28 cellular contexts compared by ENCODE assay signal in the genomic region with DNA sequence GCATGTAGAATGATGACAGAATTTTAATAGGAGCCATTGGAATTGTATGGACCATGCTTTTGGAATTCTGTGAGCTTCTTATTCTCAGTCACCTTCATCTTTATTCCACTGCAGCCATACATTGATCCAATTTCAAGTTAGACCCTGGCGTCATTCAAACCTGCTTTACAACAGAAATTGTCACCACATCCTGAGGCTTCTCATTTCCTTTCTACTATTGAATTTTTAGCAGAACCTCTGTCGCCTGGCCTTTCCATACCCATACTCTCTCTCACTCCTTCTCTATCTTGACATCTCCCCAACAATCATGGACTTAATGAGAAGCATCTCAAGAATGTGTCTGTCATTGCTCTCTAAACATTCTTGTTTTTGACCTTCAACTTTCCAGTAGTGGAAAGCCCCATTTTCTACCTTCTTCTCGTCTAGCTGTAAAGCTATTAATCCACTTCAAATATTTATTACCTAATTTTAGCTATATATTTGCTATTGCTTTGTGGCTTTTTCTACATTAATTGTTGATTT.
"Had no signal": no experiment of that assay in that cellular context is flagged by ENCODE, and none has a peak within 500 bp of the region (broad histone marks: within the 10 kb centered on the region; RNA-seq: fewer than 3 reads in every experiment).

No MANE protein-coding gene starts in this region.

- FAIRE-seq: endometrium, small intestine had no signal

- H3K4me1 ChIP-seq: body of pancreas, colonic mucosa, esophagus squamous epithelium, uterus had no signal

- H3K36me3 Mint-ChIP-seq: activated naive CD4-positive, alpha-beta T cell treated with anti-CD3 and anti-CD28 coated beads, Interleukin-2, amount 50 U/mL, for 24 hours; naive thymus-derived CD4-positive, alpha-beta T cell; stimulated activated effector memory CD8-positive, alpha-beta T cell treated with anti-CD3 and anti-CD28 coated beads, Interleukin-12 subunit alpha, Interleukin-12 subunit beta, amount 100 ng/mL, for 72 hours had no signal

- H3K27ac Mint-ChIP-seq: activated naive CD4-positive, alpha-beta T cell treated with anti-CD3 and anti-CD28 coated beads, Interleukin-2, amount 50 U/mL, for 24 hours; activated T-helper 2 cell treated with anti-CD3 and anti-CD28 coated beads, Interferon-gamma antibody, Interleukin-2, Interleukin-4, amounts not matched to agents 10 μg/mL and 5 μg/mL and 100 μg/mL, durations not matched to agents 14 hours and 24 hours and 36 hours; naive thymus-derived CD4-positive, alpha-beta T cell; progenitor cell of endocrine pancreas; stimulated activated effector memory CD8-positive, alpha-beta T cell treated with anti-CD3 and anti-CD28 coated beads, Interleukin-12 subunit alpha, Interleukin-12 subunit beta, amount 100 ng/mL, for 72 hours; stimulated activated naive CD8-positive, alpha-beta T cell treated with anti-CD3 and anti-CD28 coated beads, Interleukin-15, Interleukin-2, amounts not matched to agents 100 ng/mL and 50 ng/mL, for 24 hours; T-helper 2 cell treated with Interferon-gamma antibody and Interleukin-4, amounts not matched to agents 5 μg/mL and 100 μg/mL, for 36 hours; type B pancreatic cell had no signal

- H3K4me3 Mint-ChIP-seq: activated naive CD4-positive, alpha-beta T cell treated with anti-CD3 and anti-CD28 coated beads, Interleukin-2, amount 50 U/mL, for 24 hours; naive thymus-derived CD4-positive, alpha-beta T cell; stimulated activated effector memory CD8-positive, alpha-beta T cell treated with anti-CD3 and anti-CD28 coated beads, Interleukin-12 subunit alpha, Interleukin-12 subunit beta, amount 100 ng/mL, for 72 hours; stimulated activated naive CD8-positive, alpha-beta T cell treated with anti-CD3 and anti-CD28 coated beads, Interleukin-15, Interleukin-2, amounts not matched to agents 100 ng/mL and 50 ng/mL, for 24 hours; T-helper 2 cell treated with Interferon-gamma antibody and Interleukin-4, amounts not matched to agents 5 μg/mL and 100 μg/mL, for 36 hours; type B pancreatic cell had no signal

- H3K9me3 Mint-ChIP-seq: activated naive CD4-positive, alpha-beta T cell treated with anti-CD3 and anti-CD28 coated beads, Interleukin-2, amount 50 U/mL, for 24 hours; activated T-helper 2 cell treated with anti-CD3 and anti-CD28 coated beads, Interferon-gamma antibody, Interleukin-2, Interleukin-4, amounts not matched to agents 10 μg/mL and 5 μg/mL and 100 μg/mL, durations not matched to agents 14 hours and 24 hours and 36 hours; stimulated activated effector memory CD8-positive, alpha-beta T cell treated with anti-CD3 and anti-CD28 coated beads, Interleukin-12 subunit alpha, Interleukin-12 subunit beta, amount 100 ng/mL, for 72 hours; stimulated activated naive CD8-positive, alpha-beta T cell treated with anti-CD3 and anti-CD28 coated beads, Interleukin-15, Interleukin-2, amounts not matched to agents 100 ng/mL and 50 ng/mL, for 24 hours; T-helper 2 cell treated with Interferon-gamma antibody and Interleukin-4, amounts not matched to agents 5 μg/mL and 100 μg/mL, for 36 hours had no signal

- H3K9me3 ChIP-seq: body of pancreas, colonic mucosa, esophagus squamous epithelium, ovary, uterus had no signal

- H3K27me3 ChIP-seq: body of pancreas, colonic mucosa, ovary, uterus had no signal

- ATAC-seq: body of pancreas; left cardiac atrium; left ventricle myocardium superior; naive thymus-derived CD4-positive, alpha-beta T cell; sciatic nerve; stimulated activated effector memory CD8-positive, alpha-beta T cell treated with anti-CD3 and anti-CD28 coated beads, Interleukin-12 subunit alpha, Interleukin-12 subunit beta, amount 100 ng/mL, for 72 hours had no signal

- H3K27ac ChIP-seq: body of pancreas, colonic mucosa, epithelial cell of prostate, esophagus squamous epithelium, ovary, uterus had no signal

- H3K36me3 ChIP-seq: colonic mucosa, esophagus squamous epithelium, ovary, uterus had no signal

- H3K27me3 Mint-ChIP-seq: progenitor cell of endocrine pancreas, type B pancreatic cell had no signal

- H3K4me1 Mint-ChIP-seq: stimulated activated effector memory CD8-positive, alpha-beta T cell treated with anti-CD3 and anti-CD28 coated beads, Interleukin-12 subunit alpha, Interleukin-12 subunit beta, amount 100 ng/mL, for 72 hours had no signal

- DNase-seq: activated CD4-positive, alpha-beta T cell treated with anti-CD3 and anti-CD28 coated beads for 4 hours; activated CD4-positive, alpha-beta T cell treated with anti-CD3 and anti-CD28 coated beads, Interleukin-2, amount 50 U/mL, for 48 hours; activated T-cell treated with anti-CD3 and anti-CD28 coated beads, Interleukin-2, amount 50 U/mL, for 48 hours; anterior cingulate cortex; body of pancreas; colonic mucosa; effector CD8-positive, alpha-beta T cell; esophagus squamous epithelium; glutamatergic neuron; islet precursor cell; left cardiac atrium; left ventricle myocardium superior; ovary; small intestine; stimulated activated CD4-positive, alpha-beta T cell treated with anti-CD3 and anti-CD28 coated beads, Interleukin-4, amount 100 ng/mL, for 24 hours; T-helper 1 cell; uterus had no signal

- H3K4me3 ChIP-seq: body of pancreas, colonic mucosa, esophagus squamous epithelium, ovary, uterus had no signal
